1 cellular context compared by ENCODE assay signal in the genomic region with DNA sequence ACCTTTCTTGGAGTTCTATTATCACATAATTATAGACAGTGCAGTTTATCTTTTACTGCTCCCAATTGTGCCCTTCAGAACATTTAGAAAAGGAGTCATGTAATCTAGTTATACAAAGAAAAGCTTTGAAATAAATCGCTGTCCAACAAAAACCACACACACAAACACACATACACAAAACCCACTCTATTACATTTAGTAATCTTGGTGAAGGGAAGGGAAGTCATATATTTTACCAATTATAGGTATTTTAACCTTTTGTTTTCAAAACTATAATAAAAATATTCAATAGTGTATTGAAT.
TF ChIP-seq lines count a peak whose summit lies in the region.

No MANE protein-coding gene starts in this region.

TF ChIP-seq in GM23338, 12 proteins besides CTCF, POLR2A, EP300 and RAD21 (continued from another document):
- TF ChIP-seq, protein P1, sequence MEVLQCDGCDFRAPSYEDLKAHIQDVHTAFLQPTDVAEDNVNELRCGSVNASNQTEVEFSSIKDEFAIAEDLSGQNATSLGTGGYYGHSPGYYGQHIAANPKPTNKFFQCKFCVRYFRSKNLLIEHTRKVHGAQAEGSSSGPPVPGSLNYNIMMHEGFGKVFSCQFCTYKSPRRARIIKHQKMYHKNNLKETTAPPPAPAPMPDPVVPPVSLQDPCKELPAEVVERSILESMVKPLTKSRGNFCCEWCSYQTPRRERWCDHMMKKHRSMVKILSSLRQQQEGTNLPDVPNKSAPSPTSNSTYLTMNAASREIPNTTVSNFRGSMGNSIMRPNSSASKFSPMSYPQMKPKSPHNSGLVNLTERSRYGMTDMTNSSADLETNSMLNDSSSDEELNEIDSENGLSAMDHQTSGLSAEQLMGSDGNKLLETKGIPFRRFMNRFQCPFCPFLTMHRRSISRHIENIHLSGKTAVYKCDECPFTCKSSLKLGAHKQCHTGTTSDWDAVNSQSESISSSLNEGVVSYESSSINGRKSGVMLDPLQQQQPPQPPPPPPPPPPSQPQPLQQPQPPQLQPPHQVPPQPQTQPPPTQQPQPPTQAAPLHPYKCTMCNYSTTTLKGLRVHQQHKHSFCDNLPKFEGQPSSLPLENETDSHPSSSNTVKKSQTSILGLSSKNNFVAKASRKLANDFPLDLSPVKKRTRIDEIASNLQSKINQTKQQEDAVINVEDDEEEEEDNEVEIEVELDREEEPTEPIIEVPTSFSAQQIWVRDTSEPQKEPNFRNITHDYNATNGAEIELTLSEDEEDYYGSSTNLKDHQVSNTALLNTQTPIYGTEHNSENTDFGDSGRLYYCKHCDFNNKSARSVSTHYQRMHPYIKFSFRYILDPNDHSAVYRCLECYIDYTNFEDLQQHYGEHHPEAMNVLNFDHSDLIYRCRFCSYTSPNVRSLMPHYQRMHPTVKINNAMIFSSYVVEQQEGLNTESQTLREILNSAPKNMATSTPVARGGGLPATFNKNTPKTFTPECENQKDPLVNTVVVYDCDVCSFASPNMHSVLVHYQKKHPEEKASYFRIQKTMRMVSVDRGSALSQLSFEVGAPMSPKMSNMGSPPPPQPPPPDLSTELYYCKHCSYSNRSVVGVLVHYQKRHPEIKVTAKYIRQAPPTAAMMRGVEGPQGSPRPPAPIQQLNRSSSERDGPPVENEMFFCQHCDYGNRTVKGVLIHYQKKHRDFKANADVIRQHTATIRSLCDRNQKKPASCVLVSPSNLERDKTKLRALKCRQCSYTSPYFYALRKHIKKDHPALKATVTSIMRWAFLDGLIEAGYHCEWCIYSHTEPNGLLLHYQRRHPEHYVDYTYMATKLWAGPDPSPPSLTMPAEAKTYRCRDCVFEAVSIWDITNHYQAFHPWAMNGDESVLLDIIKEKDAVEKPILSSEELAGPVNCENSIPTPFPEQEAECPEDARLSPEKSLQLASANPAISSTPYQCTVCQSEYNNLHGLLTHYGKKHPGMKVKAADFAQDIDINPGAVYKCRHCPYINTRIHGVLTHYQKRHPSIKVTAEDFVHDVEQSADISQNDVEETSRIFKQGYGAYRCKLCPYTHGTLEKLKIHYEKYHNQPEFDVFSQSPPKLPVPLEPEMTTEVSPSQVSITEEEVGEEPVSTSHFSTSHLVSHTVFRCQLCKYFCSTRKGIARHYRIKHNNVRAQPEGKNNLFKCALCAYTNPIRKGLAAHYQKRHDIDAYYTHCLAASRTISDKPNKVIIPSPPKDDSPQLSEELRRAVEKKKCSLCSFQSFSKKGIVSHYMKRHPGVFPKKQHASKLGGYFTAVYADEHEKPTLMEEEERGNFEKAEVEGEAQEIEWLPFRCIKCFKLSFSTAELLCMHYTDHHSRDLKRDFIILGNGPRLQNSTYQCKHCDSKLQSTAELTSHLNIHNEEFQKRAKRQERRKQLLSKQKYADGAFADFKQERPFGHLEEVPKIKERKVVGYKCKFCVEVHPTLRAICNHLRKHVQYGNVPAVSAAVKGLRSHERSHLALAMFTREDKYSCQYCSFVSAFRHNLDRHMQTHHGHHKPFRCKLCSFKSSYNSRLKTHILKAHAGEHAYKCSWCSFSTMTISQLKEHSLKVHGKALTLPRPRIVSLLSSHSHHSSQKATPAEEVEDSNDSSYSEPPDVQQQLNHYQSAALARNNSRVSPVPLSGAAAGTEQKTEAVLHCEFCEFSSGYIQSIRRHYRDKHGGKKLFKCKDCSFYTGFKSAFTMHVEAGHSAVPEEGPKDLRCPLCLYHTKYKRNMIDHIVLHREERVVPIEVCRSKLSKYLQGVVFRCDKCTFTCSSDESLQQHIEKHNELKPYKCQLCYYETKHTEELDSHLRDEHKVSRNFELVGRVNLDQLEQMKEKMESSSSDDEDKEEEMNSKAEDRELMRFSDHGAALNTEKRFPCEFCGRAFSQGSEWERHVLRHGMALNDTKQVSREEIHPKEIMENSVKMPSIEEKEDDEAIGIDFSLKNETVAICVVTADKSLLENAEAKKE (CRISPR knock-in tag; IDR thresholded peaks at IDR 0.05) = no peak
- TF ChIP-seq CREB1 (CRISPR knock-in tag; IDR thresholded peaks at IDR 0.05; ENCODE audit: low read depth) = no peak
